ENCODE assay signal across 21 cellular contexts in the genomic region with DNA sequence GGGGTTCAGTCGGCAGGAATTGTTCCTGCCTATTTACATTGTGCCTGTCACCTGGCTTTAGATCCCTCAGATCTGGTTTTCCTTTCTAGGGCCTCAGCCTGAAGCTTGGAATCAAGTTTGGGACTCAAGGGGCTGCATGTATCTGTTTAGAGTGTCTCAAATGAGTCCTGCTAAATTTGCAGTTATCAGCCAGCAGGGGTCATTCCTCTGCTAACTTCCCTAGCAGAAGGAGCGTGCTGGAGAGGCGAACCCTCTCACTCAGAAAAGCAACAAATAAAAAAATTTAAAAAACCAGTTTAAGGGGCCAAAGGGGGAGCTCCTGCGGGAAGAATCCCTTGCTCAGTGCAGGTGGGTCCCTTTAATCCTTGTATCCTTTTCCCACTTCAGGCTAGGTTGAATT.
DNase-seq lines count a peak whose midpoint lies in the region; ATAC-seq, FAIRE-seq and TF ChIP-seq lines count a peak whose summit lies in the region.
"Had no signal": no experiment of that assay in that cellular context is flagged by ENCODE, and none has a peak within 500 bp of the region (broad histone marks: within the 10 kb centered on the region; RNA-seq: fewer than 3 reads in every experiment).

No MANE protein-coding gene starts in this region.

- H2AFZ ChIP-seq in OCI-LY3 (ENCODE audit: low read depth, low read length) (no peak overlapping the region), H1 (ENCODE audit: low read length) (no peak overlapping the region)
- H2AFZ ChIP-seq: parathyroid adenoma had no signal

- H3K4me3 ChIP-seq in OCI-LY3 (ENCODE audit: low read length) = no peak overlapping the region
- H3K4me3 ChIP-seq in H1 (ENCODE audit: extremely low read depth in 1 of 4, insufficient read depth in 2 of 4, low read depth in 3 of 4, low read length in 4 of 4) = no peak overlapping the region
- H3K4me3 ChIP-seq in left lung = no peak overlapping the region
- H3K4me3 ChIP-seq: BLaER1 treated with 17β-estradiol and CSF1 and Interleukin-3, amounts not matched to agents 10 nM and 100 nM; skin epidermis; tibial artery had no signal

- H3K23ac ChIP-seq in H1 (ENCODE audit: insufficient read length) = no peak overlapping the region

- ATAC-seq in left lung = no peak
- ATAC-seq: stimulated activated effector memory CD8-positive, alpha-beta T cell treated with anti-CD3 and anti-CD28 coated beads, Interleukin-12 subunit alpha, Interleukin-12 subunit beta, amount 100 ng/mL, for 72 hours had no signal

- H3K14ac ChIP-seq in H1 (ENCODE audit: insufficient read length) = no peak overlapping the region

- H3K9me3 ChIP-seq in OCI-LY3 (ENCODE audit: insufficient read depth, low read length) (no peaks in the 10 kb centered on the region), H1 (ENCODE audit: insufficient read depth in 2 of 2, low read depth in 1 of 2, low read length in 1 of 2) (peaks cover 16 to 19% of the 10 kb centered on the region in 2 experiments), left lung (peaks cover 0 to 29% of the 10 kb centered on the region in 2 donors)

- TF ChIP-seq POLR2A in GM12891 (IDR thresholded peaks at IDR 0.05; ENCODE audit: low read depth, low read length) = no peak
- TF ChIP-seq POLR2A in H1 (IDR thresholded peaks at IDR 0.05; ENCODE audit: control extremely low read depth in 1 of 2, low read depth in 2 of 2, low read length in 2 of 2) = no peak

- no peak overlapping the region for H2BK5ac ChIP-seq in H1 (ENCODE audit: low read depth, low read length)

- no peak overlapping the region for H2AK5ac ChIP-seq in H1 (ENCODE audit: low read depth, low read length)

- H3K56ac ChIP-seq in H1 (replicated peaks; ENCODE audit: insufficient read length, low read depth, low read length) = no peak overlapping the region

- intact Hi-C loops in left lung (cut with DNase I) = no loop called here

- no peak overlapping the region for H3K4me2 ChIP-seq in OCI-LY3 (ENCODE audit: low read length)
- H3K4me2 ChIP-seq in H1 (ENCODE audit: insufficient read depth in 1 of 2, low read depth in 2 of 2, low read length in 2 of 2) = no peak overlapping the region
- H3K4me2 ChIP-seq: BLaER1 treated with 17β-estradiol and CSF1 and Interleukin-3, amounts not matched to agents 10 nM and 100 nM had no signal

- WGBS in H1 (ENCODE audit: extremely low coverage in 1 of 2, insufficient coverage in 1 of 2, insufficient read length in 1 of 2, insufficient replicate concordance in 2 of 2, low coverage in 1 of 2, low lambda C conversion rate in 2 of 2, missing lambda C conversion rate in 1 of 2), 2 experiments = 68% methylated on average over 4 of the region's 4 CpGs; no CpG with 5 or more reads in 1 of the 2 experiments

- H2BK20ac ChIP-seq in H1 (ENCODE audit: low read length) = no peak overlapping the region

- FAIRE-seq in GM12891 (lab: Jason Lieb, UNC) = peak; percentile 13
- no peak for FAIRE-seq in H1 (lab: Jason Lieb, UNC)

- no peak overlapping the region for H4K8ac ChIP-seq in H1 (ENCODE audit: extremely low read depth, insufficient read depth, low read length)

- H3K27me3 ChIP-seq in OCI-LY3 (ENCODE audit: low read depth, low read length) = no peaks in the 10 kb centered on the region
- no peaks in the 10 kb centered on the region for H3K27me3 ChIP-seq in H1 (replicated peaks in 1 of 4; ENCODE audit: control insufficient read depth in 3 of 4, extremely low read depth in 1 of 4, insufficient read depth in 3 of 4, low read length in 3 of 4)
- no peaks in the 10 kb centered on the region for H3K27me3 ChIP-seq in left lung
- H3K27me3 ChIP-seq: BLaER1 treated with 17β-estradiol and CSF1 and Interleukin-3, amounts not matched to agents 10 nM and 100 nM; tibial artery had no signal

- no peak overlapping the region for H4K5ac ChIP-seq in H1 (ENCODE audit: insufficient read length, low read depth, low read length)

- POLR2A ChIA-PET in H1 (lab: Charles Lee; ENCODE audit: partially characterized antibody) = no interaction called here

- H3K79me2 ChIP-seq in OCI-LY3 (ENCODE audit: low read length) (no peaks in the 10 kb centered on the region), H1 (ENCODE audit: control insufficient read depth in 1 of 2, insufficient read depth in 2 of 2, low read length in 2 of 2) (no peaks in the 10 kb centered on the region)
- H3K79me2 ChIP-seq: parathyroid adenoma had no signal

- no peak overlapping the region for H3K18ac ChIP-seq in H1 (ENCODE audit: extremely low read depth, low read length)

- H3K4me1 ChIP-seq in OCI-LY3 (ENCODE audit: low read length) (no peaks in the 10 kb centered on the region), H1 (replicated peaks in 1 of 4; ENCODE audit: control insufficient read depth in 3 of 4, insufficient read depth in 4 of 4, low read length in 3 of 4) (no peaks in the 10 kb centered on the region), left lung (no peaks in the 10 kb centered on the region)
- H3K4me1 ChIP-seq: BLaER1 treated with 17β-estradiol and CSF1 and Interleukin-3, amounts not matched to agents 10 nM and 100 nM; parathyroid adenoma; tibial artery had no signal

- no peaks in the 10 kb centered on the region for H3K79me1 ChIP-seq in H1 (ENCODE audit: low read depth, low read length)

- TF ChIP-seq EP300 in H1 (IDR thresholded peaks at IDR 0.05; ENCODE audit: borderline replicate concordance in 1 of 2, low read depth in 2 of 2, low read length in 2 of 2) = no peak

- H3K36me3 ChIP-seq in OCI-LY3 (replicated peaks; ENCODE audit: low read depth, low read length) = no peaks in the 10 kb centered on the region
- H3K36me3 ChIP-seq in H1 (ENCODE audit: control insufficient read depth in 2 of 4, insufficient read depth in 4 of 4, low read length in 3 of 4) = no peaks in the 10 kb centered on the region
- no peaks in the 10 kb centered on the region for H3K36me3 ChIP-seq in left lung
- H3K36me3 ChIP-seq: BLaER1 treated with 17β-estradiol and CSF1 and Interleukin-3, amounts not matched to agents 10 nM and 100 nM; tibial artery had no signal

- no peak overlapping the region for H4K91ac ChIP-seq in H1 (replicated peaks; ENCODE audit: insufficient read length, low read length)

- no peak overlapping the region for H2BK12ac ChIP-seq in H1 (ENCODE audit: low read depth, low read length)

- no peak overlapping the region for H3K4ac ChIP-seq in H1 (replicated peaks; ENCODE audit: insufficient read length, low read depth, low read length)

- H2BK120ac ChIP-seq in H1 (replicated peaks; ENCODE audit: low read depth, low read length) = no peak overlapping the region

- peak; percentile 45 to 64 for TF ChIP-seq RAD21 in H1 (IDR thresholded peaks at IDR 0.05 in 1 of 2, conservative IDR thresholded peaks at IDR 0.05 in 1 of 2; ENCODE audit: low read depth in 2 of 2, low read length in 2 of 2)

- H3K27ac ChIP-seq in OCI-LY3 (ENCODE audit: low read length) = no peak overlapping the region
- H3K27ac ChIP-seq in H1 (ENCODE audit: low read depth, low read length) = no peak overlapping the region
- H3K27ac ChIP-seq in left lung = no peak overlapping the region
- H3K27ac ChIP-seq: BLaER1 treated with 17β-estradiol and CSF1 and Interleukin-3, amounts not matched to agents 10 nM and 100 nM; parathyroid adenoma; skin epidermis; tibial artery had no signal

- CTCF ChIA-PET in H1 (lab: Charles Lee; ENCODE audit: partially characterized antibody) = interaction anchor here (1.1 to 1.7 kb wide), 4 partner anchors 26 to 329 kb away, joined by 3 read pairs; no protein-coding TSS in a partner anchor

- H2BK15ac ChIP-seq in H1 (ENCODE audit: low read length) = no peak overlapping the region

- H3K23me2 ChIP-seq in H1 (ENCODE audit: low read depth, low read length) = no peaks in the 10 kb centered on the region

- DNase-seq in ELR (ENCODE audit: low read depth) (peak; percentile 22), GM12891 (ENCODE audit: insufficient read length, low spot score) (no peak), H1 (ENCODE audit: low read depth in 1 of 2, low spot score in 2 of 2) (no peak), A172 (ENCODE audit: low spot score) (no peak), left lung (no peak), DMS153 (lab: John Stamatoyannopoulos, UW) (no peak)
- no peak for DNase-seq in activated CD4-positive, CD25-positive, alpha-beta regulatory T cell (lab: John Stamatoyannopoulos, UW)
- DNase-seq: activated CD4-positive, alpha-beta T cell treated with anti-CD3 and anti-CD28 coated beads, Interleukin-2, amount 50 U/mL, for 1 hour; activated naive CD4-positive, alpha-beta T cell treated with anti-CD3 and anti-CD28 coated beads, Interleukin-2, amount 50 U/mL, for 16 hours; activated T-cell treated with anti-CD3 and anti-CD28 coated beads, Interleukin-2, amount 50 U/mL, for 1 hour; DND-41; effector CD8-positive, alpha-beta T cell; NCI-H2029; NCI-H69; SHP77; tibial artery had no signal

- TF ChIP-seq CTCF in OCI-LY3 (IDR thresholded peaks at IDR 0.05; ENCODE audit: low read depth, low read length) = peak; percentile 24; the same call in 1 of the 2 replicates
- TF ChIP-seq CTCF in H1 (IDR thresholded peaks at IDR 0.05; ENCODE audit: control extremely low read depth in 1 of 3, insufficient read depth in 1 of 3, low read depth in 1 of 3, low read length in 3 of 3) = peak in 1 of 3 experiments; percentile 28; a peak in 1 of 4 replicates
- TF ChIP-seq CTCF in left lung (IDR thresholded peaks at IDR 0.05) = no peak

- no peaks in the 10 kb centered on the region for H4K20me1 ChIP-seq in OCI-LY3 (ENCODE audit: insufficient read depth, low read length)
- no peaks in the 10 kb centered on the region for H4K20me1 ChIP-seq in H1 (replicated peaks in 1 of 2; ENCODE audit: control insufficient read depth in 1 of 2, insufficient read depth in 2 of 2, low read length in 2 of 2)
- H4K20me1 ChIP-seq: BLaER1 treated with 17β-estradiol and CSF1 and Interleukin-3, amounts not matched to agents 10 nM and 100 nM had no signal

- H3K9ac ChIP-seq in OCI-LY3 (ENCODE audit: low read length) (no peak overlapping the region), H1 (replicated peaks in 1 of 4; ENCODE audit: extremely low read depth in 1 of 4, low read depth in 3 of 4, low read length in 3 of 4) (no peak overlapping the region)
- H3K9ac ChIP-seq: BLaER1 treated with 17β-estradiol and CSF1 and Interleukin-3, amounts not matched to agents 10 nM and 100 nM; parathyroid adenoma had no signal

TF ChIP-seq in GM12891, 5 proteins besides CTCF, POLR2A, EP300 and RAD21:
- no peak for TF ChIP-seq PAX5 (IDR thresholded peaks at IDR 0.05; ENCODE audit: insufficient read depth, low read length, severe bottlenecking)
- TF ChIP-seq TAF1 (IDR thresholded peaks at IDR 0.05; ENCODE audit: low read depth, low read length) = no peak
- TF ChIP-seq POLR2AphosphoS5 (IDR thresholded peaks at IDR 0.05; ENCODE audit: low read depth, low read length) = no peak
- TF ChIP-seq POU2F2 (IDR thresholded peaks at IDR 0.05; ENCODE audit: low read depth, low read length) = no peak
- TF ChIP-seq SPI1 (IDR thresholded peaks at IDR 0.05; ENCODE audit: low read depth, low read length) = no peak
TF ChIP-seq in GM12891: peak in this region for 0.

TF ChIP-seq in H1, 55 proteins besides CTCF, POLR2A, EP300 and RAD21 (continues in another document):
- TF ChIP-seq GABPA (IDR thresholded peaks at IDR 0.05; ENCODE audit: borderline replicate concordance, insufficient read depth, low read length) (no peak), ASH2L (IDR thresholded peaks at IDR 0.05; ENCODE audit: low read length) (no peak), SIN3A (conservative IDR thresholded peaks at IDR 0.05 in 1 of 2, IDR thresholded peaks at IDR 0.05 in 1 of 2; ENCODE audit: low read depth in 1 of 2, low read length in 2 of 2) (no peak), TAF1 (IDR thresholded peaks at IDR 0.05; ENCODE audit: low read depth, low read length) (no peak)
